In genomic region chr11:75588067-75588481, GRCh38 we compare ENCODE assay signal across 1 cellular context.
TF ChIP-seq lines count a peak whose summit lies in the region.

No MANE protein-coding gene starts in this region.

TF ChIP-seq in HepG2, 621 proteins besides CTCF, POLR2A, EP300 and RAD21 (continued from another document):
- TF ChIP-seq SSRP1 (CRISPR knock-in tag; IDR thresholded peaks at IDR 0.05) (no peak), ZFX (CRISPR knock-in tag; IDR thresholded peaks at IDR 0.05; ENCODE audit: low read depth) (peak; percentile 61), PAXIP1 (CRISPR knock-in tag; conservative IDR thresholded peaks at IDR 0.05) (0 out of 2 replicates have a peak, but pooled peaks have one; percentile 18), HNF1B (CRISPR knock-in tag; IDR thresholded peaks at IDR 0.05) (no peak), RAD51 (IDR thresholded peaks at IDR 0.05; ENCODE audit: borderline replicate concordance) (no peak), FOSL2 (CRISPR knock-in tag; IDR thresholded peaks at IDR 0.05) (peak; percentile 12; the same call in 1 of the 2 replicates), CEBPB (IDR thresholded peaks at IDR 0.05; ENCODE audit: borderline replicate concordance, low read depth, low read length) (peak; percentile 92), ZNF180 (CRISPR knock-in tag; IDR thresholded peaks at IDR 0.05; ENCODE audit: borderline replicate concordance, low read depth) (no peak), ESRRA (CRISPR knock-in tag; IDR thresholded peaks at IDR 0.05; ENCODE audit: low read depth) (peak; percentile 62; the same call in 1 of the 2 replicates), ZNF160 (CRISPR knock-in tag; IDR thresholded peaks at IDR 0.05) (no peak), SALL1 (CRISPR knock-in tag; IDR thresholded peaks at IDR 0.05) (peak; percentile 50), NCOR1 (IDR thresholded peaks at IDR 0.05; ENCODE audit: borderline replicate concordance, low read length) (peak; percentile 23; the same call in 1 of the 2 replicates), SRF (IDR thresholded peaks at IDR 0.05; ENCODE audit: low read depth, low read length) (0 out of 2 replicates have a peak, but pooled peaks have one; percentile 27), TCF12 (IDR thresholded peaks at IDR 0.05) (no peak), TCF12 (CRISPR knock-in tag; IDR thresholded peaks at IDR 0.05) (no peak), MAF1 (CRISPR knock-in tag; IDR thresholded peaks at IDR 0.05; ENCODE audit: borderline replicate concordance) (no peak), XRCC5 (optimal IDR thresholded peaks at IDR 0.05; ENCODE audit: low read length) (peak; percentile 30), PHF8 (CRISPR knock-in tag; IDR thresholded peaks at IDR 0.05) (0 out of 2 replicates have a peak, but pooled peaks have one; percentile 22), HNF4A (CRISPR knock-in tag; IDR thresholded peaks at IDR 0.05) (peak; percentile 91), YEATS2 (CRISPR knock-in tag; IDR thresholded peaks at IDR 0.05; ENCODE audit: borderline replicate concordance) (no peak), KDM5B (CRISPR knock-in tag; IDR thresholded peaks at IDR 0.05; ENCODE audit: borderline replicate concordance) (no peak), ZNF563 (CRISPR knock-in tag; IDR thresholded peaks at IDR 0.05) (no peak), ZFY (CRISPR knock-in tag; IDR thresholded peaks at IDR 0.05) (peak; percentile 49; the same call in 1 of the 2 replicates), CEBPG (CRISPR knock-in tag; IDR thresholded peaks at IDR 0.05) (peak; percentile 84), ZNF33A (CRISPR knock-in tag; IDR thresholded peaks at IDR 0.05; ENCODE audit: borderline replicate concordance) (no peak), ARID3A (IDR thresholded peaks at IDR 0.05; ENCODE audit: low read depth, low read length) (no peak), ZSCAN29 (CRISPR knock-in tag; conservative IDR thresholded peaks at IDR 0.05) (no peak), EZH2 (conservative IDR thresholded peaks at IDR 0.05; ENCODE audit: low read depth, low read length) (no peak), SNAPC4 (CRISPR knock-in tag; IDR thresholded peaks at IDR 0.05) (no peak), ZFYVE20 (CRISPR knock-in tag; IDR thresholded peaks at IDR 0.05; ENCODE audit: borderline replicate concordance, low read depth) (no peak), MTERF4 (CRISPR knock-in tag; IDR thresholded peaks at IDR 0.05) (no peak), SOX5 (CRISPR knock-in tag; IDR thresholded peaks at IDR 0.05; ENCODE audit: borderline replicate concordance) (0 out of 2 replicates have a peak, but pooled peaks have one; percentile 13)
